ENCODE assay signal across 19 cellular contexts in the genomic region with DNA sequence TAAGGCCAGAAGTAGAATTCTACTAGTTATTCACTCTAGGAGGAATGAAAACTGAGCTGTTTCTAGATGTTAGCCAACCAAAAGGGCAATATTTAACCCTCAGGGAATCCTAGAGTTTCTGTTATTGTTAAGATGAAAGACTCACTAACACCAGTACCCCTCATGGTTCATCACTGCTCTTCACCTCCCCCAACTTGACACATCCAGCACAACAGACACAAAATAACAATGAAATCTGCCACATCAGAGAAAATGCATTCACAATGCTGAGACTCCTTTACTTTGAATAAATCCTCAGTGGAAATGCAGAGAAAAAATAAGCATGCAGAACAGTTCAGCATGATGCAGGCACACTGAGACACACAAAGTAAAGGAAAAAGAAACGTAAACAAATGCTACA.
"Had no signal": no experiment of that assay in that cellular context is flagged by ENCODE, and none has a peak within 500 bp of the region (broad histone marks: within the 10 kb centered on the region; RNA-seq: fewer than 3 reads in every experiment).

No MANE protein-coding gene starts in this region.

- H3K27ac ChIP-seq: breast epithelium, left ventricle myocardium inferior, spleen, upper lobe of right lung had no signal

- H3K4me3 ChIP-seq: breast epithelium, left ventricle myocardium inferior, spleen, upper lobe of right lung had no signal

- H3K36me3 ChIP-seq: breast epithelium, left ventricle myocardium inferior, spleen, upper lobe of right lung had no signal

- DNase-seq: activated B cell treated with CpG ODN at 0.5 μM for 24 hours; activated CD4-positive, alpha-beta T cell treated with anti-CD3 and anti-CD28 coated beads for 36 hours; activated CD4-positive, alpha-beta T cell treated with anti-CD3 and anti-CD28 coated beads, Interleukin-2, amount 50 U/mL, for 4 hours; activated CD8-positive, alpha-beta memory T cell treated with anti-CD3 and anti-CD28 coated beads for 24 hours; activated CD8-positive, alpha-beta memory T cell treated with anti-CD3 and anti-CD28 coated beads, Interleukin-2, amount 50 U/mL, for 4 hours; activated naive CD4-positive, alpha-beta T cell treated with anti-CD3 and anti-CD28 coated beads for 36 hours; activated naive CD8-positive, alpha-beta T cell treated with anti-CD3 and anti-CD28 coated beads, Interleukin-2, amount 10 ng/mL, durations not matched to agents 7 days and 5 days; activated T-cell treated with anti-CD3 and anti-CD28 coated beads, Interleukin-2, amount 50 U/mL, for 24 hours; amniotic stem cell; cerebellar nuclear complex; cortex of kidney; foreskin melanocyte; left ventricle myocardium inferior; spleen; stimulated activated CD4-positive, alpha-beta T cell treated with anti-CD3 and anti-CD28 coated beads, Interleukin-4, amount 100 ng/mL, for 24 hours; stimulated activated naive CD8-positive, alpha-beta T cell treated with anti-CD3 and anti-CD28 coated beads, Interleukin-15, Interleukin-2, amounts not matched to agents 100 U/mL and 50 U/mL, for 24 hours; T-helper 9 cell; upper lobe of right lung had no signal

- ATAC-seq: activated CD4-positive, alpha-beta T cell treated with anti-CD3 and anti-CD28 coated beads for 36 hours; stimulated activated naive CD8-positive, alpha-beta T cell treated with anti-CD3 and anti-CD28 coated beads, Interleukin-15, Interleukin-2, amounts not matched to agents 100 U/mL and 50 U/mL, for 24 hours; upper lobe of right lung had no signal

- H3K4me1 ChIP-seq: breast epithelium, left ventricle myocardium inferior, upper lobe of right lung had no signal

- H3K9me3 ChIP-seq: breast epithelium, left ventricle myocardium inferior, spleen, upper lobe of right lung had no signal

- H3K27me3 ChIP-seq: breast epithelium, spleen, upper lobe of right lung had no signal
